ENCODE assay signal across 26 cellular contexts in genomic region chr5:62608529-62609511, GRCh38.
"Had no signal": no experiment of that assay in that cellular context is flagged by ENCODE, and none has a peak within 500 bp of the region (broad histone marks: within the 10 kb centered on the region; RNA-seq: fewer than 3 reads in every experiment).

No MANE protein-coding gene starts in this region.

- H3K27ac Mint-ChIP-seq: activated naive CD8-positive, alpha-beta T cell treated with anti-CD3 and anti-CD28 coated beads for 36 hours; activated T-helper 2 cell treated with anti-CD3 and anti-CD28 coated beads, Interferon-gamma antibody, Interleukin-2, Interleukin-4, amounts not matched to agents 10 μg/mL and 5 μg/mL and 100 μg/mL, durations not matched to agents 14 hours and 24 hours and 36 hours; stimulated activated memory B cell treated with anti-CD40 and anti-IgM and Interleukin-4, amounts not matched to agents 10 μg/mL and 1 μg/mL and 100 μg/mL, for 72 hours; T-helper 2 cell treated with Interferon-gamma antibody and Interleukin-4, amounts not matched to agents 5 μg/mL and 100 μg/mL, for 36 hours had no signal

- H3K4me3 ChIP-seq: breast epithelium, coronary artery, esophagus squamous epithelium, hepatocyte, mucosa of descending colon, stomach, suprapubic skin, transverse colon had no signal

- H3K36me3 ChIP-seq: breast epithelium, transverse colon had no signal

- H3K27ac ChIP-seq: breast epithelium, coronary artery, esophagus squamous epithelium, hepatocyte, stomach, suprapubic skin, transverse colon, WERI-Rb-1 had no signal

- H3K9me3 ChIP-seq: breast epithelium, esophagus squamous epithelium, mucosa of descending colon, stomach, suprapubic skin, transverse colon had no signal

- H3K9me3 Mint-ChIP-seq: activated naive CD8-positive, alpha-beta T cell treated with anti-CD3 and anti-CD28 coated beads for 36 hours; activated T-cell treated with anti-CD3 and anti-CD28 coated beads, Interleukin-2, amount 50 U/mL, for 4 hours; activated T-helper 2 cell treated with anti-CD3 and anti-CD28 coated beads, Interferon-gamma antibody, Interleukin-2, Interleukin-4, amounts not matched to agents 10 μg/mL and 5 μg/mL and 100 μg/mL, durations not matched to agents 14 hours and 24 hours and 36 hours; stimulated activated memory B cell treated with anti-CD40 and anti-IgM and Interleukin-4, amounts not matched to agents 10 μg/mL and 1 μg/mL and 100 μg/mL, for 72 hours; T-helper 2 cell treated with Interferon-gamma antibody and Interleukin-4, amounts not matched to agents 5 μg/mL and 100 μg/mL, for 36 hours had no signal

- H3K4me1 ChIP-seq: breast epithelium, esophagus squamous epithelium, stomach, suprapubic skin, transverse colon had no signal

- H3K4me1 Mint-ChIP-seq: neural crest cell; stimulated activated memory B cell treated with anti-CD40 and anti-IgM and Interleukin-4, amounts not matched to agents 10 μg/mL and 1 μg/mL and 100 μg/mL, for 72 hours had no signal

- ATAC-seq: activated T-cell treated with anti-CD3 and anti-CD28 coated beads, Interleukin-2, amount 50 U/mL, for 4 hours; mucosa of descending colon; sciatic nerve; stimulated activated memory B cell treated with anti-CD40 and anti-IgM and Interleukin-4, amounts not matched to agents 10 μg/mL and 1 μg/mL and 100 μg/mL, for 72 hours had no signal

- DNase-seq: activated CD4-positive, CD25-positive, alpha-beta regulatory T cell treated with anti-CD3 and anti-CD28 coated beads, Interleukin-2, amount 50 U/mL, for 72 hours; activated CD8-positive, alpha-beta memory T cell treated with anti-CD3 and anti-CD28 coated beads, Interleukin-2, amount 50 U/mL, for 48 hours; activated naive CD4-positive, alpha-beta T cell; activated naive CD8-positive, alpha-beta T cell treated with anti-CD3 and anti-CD28 coated beads for 36 hours; activated T-cell treated with anti-CD3 and anti-CD28 coated beads, Interleukin-2, amount 50 U/mL, for 4 hours; cerebellar nuclear complex; esophagus squamous epithelium; mesendoderm; mucosa of descending colon; occipital lobe; small intestine; stimulated activated CD4-positive, alpha-beta T cell treated with anti-CD3 and anti-CD28 coated beads, Interleukin-2, amount 100 ng/mL, for 24 hours; stomach; transverse colon; WERI-Rb-1 had no signal

- H3K27me3 Mint-ChIP-seq: activated naive CD8-positive, alpha-beta T cell treated with anti-CD3 and anti-CD28 coated beads for 36 hours; stimulated activated memory B cell treated with anti-CD40 and anti-IgM and Interleukin-4, amounts not matched to agents 10 μg/mL and 1 μg/mL and 100 μg/mL, for 72 hours had no signal

- H3K27me3 ChIP-seq: breast epithelium, esophagus squamous epithelium, hepatocyte, stomach, suprapubic skin, transverse colon had no signal

- FAIRE-seq: astrocyte, small intestine, urothelium cell line had no signal

- H3K4me3 Mint-ChIP-seq: activated naive CD8-positive, alpha-beta T cell treated with anti-CD3 and anti-CD28 coated beads for 36 hours; activated T-cell treated with anti-CD3 and anti-CD28 coated beads, Interleukin-2, amount 50 U/mL, for 4 hours; neural crest cell; stimulated activated memory B cell treated with anti-CD40 and anti-IgM and Interleukin-4, amounts not matched to agents 10 μg/mL and 1 μg/mL and 100 μg/mL, for 72 hours; T-helper 2 cell treated with Interferon-gamma antibody and Interleukin-4, amounts not matched to agents 5 μg/mL and 100 μg/mL, for 36 hours had no signal
